Comparison of ENCODE assay signal across 2 cellular contexts in the genomic region with DNA sequence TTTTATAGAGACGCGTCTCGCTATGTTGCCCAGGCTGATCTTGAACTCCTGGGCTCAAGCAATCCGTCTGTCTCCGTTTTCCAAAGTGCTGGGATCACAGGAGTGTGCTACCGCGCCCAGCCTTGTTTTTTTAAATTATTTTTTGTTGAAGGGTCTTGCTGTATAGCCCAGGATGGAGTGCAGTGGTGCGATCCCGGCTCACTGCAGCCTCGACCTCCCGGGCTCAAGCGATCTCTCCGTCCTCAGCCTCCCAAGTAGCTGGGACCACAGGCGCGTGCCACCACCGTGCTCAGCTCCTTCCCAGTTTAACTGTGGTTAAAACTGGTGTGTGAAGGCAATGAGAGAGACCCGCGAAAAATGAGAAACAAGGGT.
TF ChIP-seq lines count a peak whose summit lies in the region.

No MANE protein-coding gene starts in this region.

TF ChIP-seq in SK-N-SH, 30 proteins besides CTCF, POLR2A, EP300 and RAD21 (continued from another document):
- TF ChIP-seq, protein P1, sequence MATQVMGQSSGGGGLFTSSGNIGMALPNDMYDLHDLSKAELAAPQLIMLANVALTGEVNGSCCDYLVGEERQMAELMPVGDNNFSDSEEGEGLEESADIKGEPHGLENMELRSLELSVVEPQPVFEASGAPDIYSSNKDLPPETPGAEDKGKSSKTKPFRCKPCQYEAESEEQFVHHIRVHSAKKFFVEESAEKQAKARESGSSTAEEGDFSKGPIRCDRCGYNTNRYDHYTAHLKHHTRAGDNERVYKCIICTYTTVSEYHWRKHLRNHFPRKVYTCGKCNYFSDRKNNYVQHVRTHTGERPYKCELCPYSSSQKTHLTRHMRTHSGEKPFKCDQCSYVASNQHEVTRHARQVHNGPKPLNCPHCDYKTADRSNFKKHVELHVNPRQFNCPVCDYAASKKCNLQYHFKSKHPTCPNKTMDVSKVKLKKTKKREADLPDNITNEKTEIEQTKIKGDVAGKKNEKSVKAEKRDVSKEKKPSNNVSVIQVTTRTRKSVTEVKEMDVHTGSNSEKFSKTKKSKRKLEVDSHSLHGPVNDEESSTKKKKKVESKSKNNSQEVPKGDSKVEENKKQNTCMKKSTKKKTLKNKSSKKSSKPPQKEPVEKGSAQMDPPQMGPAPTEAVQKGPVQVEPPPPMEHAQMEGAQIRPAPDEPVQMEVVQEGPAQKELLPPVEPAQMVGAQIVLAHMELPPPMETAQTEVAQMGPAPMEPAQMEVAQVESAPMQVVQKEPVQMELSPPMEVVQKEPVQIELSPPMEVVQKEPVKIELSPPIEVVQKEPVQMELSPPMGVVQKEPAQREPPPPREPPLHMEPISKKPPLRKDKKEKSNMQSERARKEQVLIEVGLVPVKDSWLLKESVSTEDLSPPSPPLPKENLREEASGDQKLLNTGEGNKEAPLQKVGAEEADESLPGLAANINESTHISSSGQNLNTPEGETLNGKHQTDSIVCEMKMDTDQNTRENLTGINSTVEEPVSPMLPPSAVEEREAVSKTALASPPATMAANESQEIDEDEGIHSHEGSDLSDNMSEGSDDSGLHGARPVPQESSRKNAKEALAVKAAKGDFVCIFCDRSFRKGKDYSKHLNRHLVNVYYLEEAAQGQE (IDR thresholded peaks at IDR 0.05; ENCODE audit: low read depth, low read length), result no peak
- no peak for TF ChIP-seq EZH2phosphoT487 (IDR thresholded peaks at IDR 0.05; ENCODE audit: borderline replicate concordance, low read depth)
- TF ChIP-seq NRF1 (IDR thresholded peaks at IDR 0.05; ENCODE audit: low read depth, low read length), result no peak
- no peak for TF ChIP-seq FOSL2 (IDR thresholded peaks at IDR 0.05; ENCODE audit: borderline replicate concordance, low read depth)
- TF ChIP-seq, protein P2, sequence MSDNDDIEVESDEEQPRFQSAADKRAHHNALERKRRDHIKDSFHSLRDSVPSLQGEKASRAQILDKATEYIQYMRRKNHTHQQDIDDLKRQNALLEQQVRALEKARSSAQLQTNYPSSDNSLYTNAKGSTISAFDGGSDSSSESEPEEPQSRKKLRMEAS (IDR thresholded peaks at IDR 0.05; ENCODE audit: low read depth), result no peak
- TF ChIP-seq ELF1 (IDR thresholded peaks at IDR 0.05), result no peak
- no peak for TF ChIP-seq GATA2 (CRISPR knock-in tag; IDR thresholded peaks at IDR 0.05)
- TF ChIP-seq NFIC (IDR thresholded peaks at IDR 0.05; ENCODE audit: borderline replicate concordance), result no peak
- TF ChIP-seq RFX5 (IDR thresholded peaks at IDR 0.05; ENCODE audit: low read length), result no peak
- TF ChIP-seq, protein P3, sequence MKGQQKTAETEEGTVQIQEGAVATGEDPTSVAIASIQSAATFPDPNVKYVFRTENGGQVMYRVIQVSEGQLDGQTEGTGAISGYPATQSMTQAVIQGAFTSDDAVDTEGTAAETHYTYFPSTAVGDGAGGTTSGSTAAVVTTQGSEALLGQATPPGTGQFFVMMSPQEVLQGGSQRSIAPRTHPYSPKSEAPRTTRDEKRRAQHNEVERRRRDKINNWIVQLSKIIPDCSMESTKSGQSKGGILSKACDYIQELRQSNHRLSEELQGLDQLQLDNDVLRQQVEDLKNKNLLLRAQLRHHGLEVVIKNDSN (IDR thresholded peaks at IDR 0.05; ENCODE audit: borderline replicate concordance, low read depth), result no peak
- TF ChIP-seq, protein P4, sequence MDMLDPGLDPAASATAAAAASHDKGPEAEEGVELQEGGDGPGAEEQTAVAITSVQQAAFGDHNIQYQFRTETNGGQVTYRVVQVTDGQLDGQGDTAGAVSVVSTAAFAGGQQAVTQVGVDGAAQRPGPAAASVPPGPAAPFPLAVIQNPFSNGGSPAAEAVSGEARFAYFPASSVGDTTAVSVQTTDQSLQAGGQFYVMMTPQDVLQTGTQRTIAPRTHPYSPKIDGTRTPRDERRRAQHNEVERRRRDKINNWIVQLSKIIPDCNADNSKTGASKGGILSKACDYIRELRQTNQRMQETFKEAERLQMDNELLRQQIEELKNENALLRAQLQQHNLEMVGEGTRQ (IDR thresholded peaks at IDR 0.05; ENCODE audit: borderline replicate concordance, low read depth, low read length), result no peak

TF ChIP-seq in SK-N-SH treated with all-trans-retinoic acid at 6 μM for 48 hours, 23 proteins besides CTCF, POLR2A, EP300 and RAD21 (continued from another document):
- TF ChIP-seq, protein P5, sequence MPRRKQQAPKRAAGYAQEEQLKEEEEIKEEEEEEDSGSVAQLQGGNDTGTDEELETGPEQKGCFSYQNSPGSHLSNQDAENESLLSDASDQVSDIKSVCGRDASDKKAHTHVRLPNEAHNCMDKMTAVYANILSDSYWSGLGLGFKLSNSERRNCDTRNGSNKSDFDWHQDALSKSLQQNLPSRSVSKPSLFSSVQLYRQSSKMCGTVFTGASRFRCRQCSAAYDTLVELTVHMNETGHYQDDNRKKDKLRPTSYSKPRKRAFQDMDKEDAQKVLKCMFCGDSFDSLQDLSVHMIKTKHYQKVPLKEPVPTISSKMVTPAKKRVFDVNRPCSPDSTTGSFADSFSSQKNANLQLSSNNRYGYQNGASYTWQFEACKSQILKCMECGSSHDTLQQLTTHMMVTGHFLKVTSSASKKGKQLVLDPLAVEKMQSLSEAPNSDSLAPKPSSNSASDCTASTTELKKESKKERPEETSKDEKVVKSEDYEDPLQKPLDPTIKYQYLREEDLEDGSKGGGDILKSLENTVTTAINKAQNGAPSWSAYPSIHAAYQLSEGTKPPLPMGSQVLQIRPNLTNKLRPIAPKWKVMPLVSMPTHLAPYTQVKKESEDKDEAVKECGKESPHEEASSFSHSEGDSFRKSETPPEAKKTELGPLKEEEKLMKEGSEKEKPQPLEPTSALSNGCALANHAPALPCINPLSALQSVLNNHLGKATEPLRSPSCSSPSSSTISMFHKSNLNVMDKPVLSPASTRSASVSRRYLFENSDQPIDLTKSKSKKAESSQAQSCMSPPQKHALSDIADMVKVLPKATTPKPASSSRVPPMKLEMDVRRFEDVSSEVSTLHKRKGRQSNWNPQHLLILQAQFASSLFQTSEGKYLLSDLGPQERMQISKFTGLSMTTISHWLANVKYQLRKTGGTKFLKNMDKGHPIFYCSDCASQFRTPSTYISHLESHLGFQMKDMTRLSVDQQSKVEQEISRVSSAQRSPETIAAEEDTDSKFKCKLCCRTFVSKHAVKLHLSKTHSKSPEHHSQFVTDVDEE (CRISPR knock-in tag; IDR thresholded peaks at IDR 0.05), result no peak
- TF ChIP-seq TCF4 (CRISPR knock-in tag; IDR thresholded peaks at IDR 0.05; ENCODE audit: borderline replicate concordance) (no peak), ZNF8 (CRISPR knock-in tag; IDR thresholded peaks at IDR 0.05) (no peak), ISL1 (CRISPR knock-in tag; IDR thresholded peaks at IDR 0.05) (no peak), ZNF70 (CRISPR knock-in tag; IDR thresholded peaks at IDR 0.05) (no peak), CSDC2 (CRISPR knock-in tag; IDR thresholded peaks at IDR 0.05) (no peak)
- TF ChIP-seq, protein P6, sequence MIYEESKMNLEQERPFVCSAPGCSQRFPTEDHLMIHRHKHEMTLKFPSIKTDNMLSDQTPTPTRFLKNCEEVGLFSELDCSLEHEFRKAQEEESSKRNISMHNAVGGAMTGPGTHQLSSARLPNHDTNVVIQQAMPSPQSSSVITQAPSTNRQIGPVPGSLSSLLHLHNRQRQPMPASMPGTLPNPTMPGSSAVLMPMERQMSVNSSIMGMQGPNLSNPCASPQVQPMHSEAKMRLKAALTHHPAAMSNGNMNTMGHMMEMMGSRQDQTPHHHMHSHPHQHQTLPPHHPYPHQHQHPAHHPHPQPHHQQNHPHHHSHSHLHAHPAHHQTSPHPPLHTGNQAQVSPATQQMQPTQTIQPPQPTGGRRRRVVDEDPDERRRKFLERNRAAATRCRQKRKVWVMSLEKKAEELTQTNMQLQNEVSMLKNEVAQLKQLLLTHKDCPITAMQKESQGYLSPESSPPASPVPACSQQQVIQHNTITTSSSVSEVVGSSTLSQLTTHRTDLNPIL (CRISPR knock-in tag; IDR thresholded peaks at IDR 0.05; ENCODE audit: low read depth), result no peak
